In genomic region chr22:43060213-43060612, GRCh38 we compare ENCODE assay signal across 8 cellular contexts. TPM values are rescaled to one million over a fixed set of nuclear protein-coding genes. Genes with fewer than 3 reads are reported as not detected.
A peak's percentile ranks its signal among the peaks of the same experiment; 100 is the strongest.
DNase-seq lines count a peak whose midpoint lies in the region; ATAC-seq and TF ChIP-seq lines count a peak whose summit lies in the region.

No MANE protein-coding gene starts in this region.

- H3K4me1 Mint-ChIP-seq in T-helper 17 cell, result no peaks in the 10 kb centered on the region
- no peaks in the 10 kb centered on the region for H3K4me1 Mint-ChIP-seq in osteocyte (ENCODE audit: unreplicated experiment)

- no peaks in the 10 kb centered on the region for H3K9me3 Mint-ChIP-seq in osteocyte (ENCODE audit: unreplicated experiment)

- no peaks in the 10 kb centered on the region for H3K4me1 ChIP-seq in colonic mucosa

- peak; percentile 81 for TF ChIP-seq CTCF in GM12874 (IDR thresholded peaks at IDR 0.05; ENCODE audit: insufficient read depth, low read depth, low read length)
- peak; percentile 50 for TF ChIP-seq CTCF in colonic mucosa (IDR thresholded peaks at IDR 0.05)
- TF ChIP-seq CTCF in osteocyte (IDR thresholded peaks at IDR 0.05), result peak; percentile 64
- TF ChIP-seq CTCF in omental fat pad (IDR thresholded peaks at IDR 0.05), result no peak

- intact Hi-C loops in colonic mucosa (cut with DNase I), result no loop called here

- no peak overlapping the region for H3K9ac ChIP-seq in colonic mucosa (ENCODE audit: low read depth in 2 of 2, low read length in 2 of 2)

- peaks cover 5% of the 10 kb centered on the region for H3K36me3 Mint-ChIP-seq in T-helper 17 cell (ENCODE audit: low read depth)
- H3K36me3 Mint-ChIP-seq in osteocyte (ENCODE audit: unreplicated experiment), result peaks cover 34% of the 10 kb centered on the region

- H3K27ac ChIP-seq in colonic mucosa, result no peak overlapping the region

- DNase-seq in AG08395 (ENCODE audit: low spot score), result peak; percentile 22
- DNase-seq in T-helper 17 cell, result peak in 1 of 3 donors; percentile 26
- peak; percentile 45 for DNase-seq in colonic mucosa
- no peak for DNase-seq in osteocyte (ENCODE audit: extremely low spot score, unreplicated experiment)
- DNase-seq in omental fat pad (ENCODE audit: low spot score), result no peak

- H3K27me3 Mint-ChIP-seq in T-helper 17 cell (no peaks in the 10 kb centered on the region), osteocyte (ENCODE audit: unreplicated experiment) (no peaks in the 10 kb centered on the region)

- peak overlapping the region; percentile 34 for H3K27ac Mint-ChIP-seq in T-helper 17 cell
- H3K27ac Mint-ChIP-seq in osteocyte (ENCODE audit: unreplicated experiment), result no peak overlapping the region

- no peaks in the 10 kb centered on the region for H3K36me3 ChIP-seq in colonic mucosa

- H3K9me3 ChIP-seq in T-helper 17 cell (ENCODE audit: control insufficient read depth, low read length, poor library complexity, severe bottlenecking), result no peaks in the 10 kb centered on the region
- no peaks in the 10 kb centered on the region for H3K9me3 ChIP-seq in colonic mucosa

- no peak overlapping the region for H3K4me3 Mint-ChIP-seq in T-helper 17 cell
- H3K4me3 Mint-ChIP-seq in osteocyte (ENCODE audit: unreplicated experiment), result no peak overlapping the region

- no peak overlapping the region for H3K4me3 ChIP-seq in colonic mucosa

- no peak for ATAC-seq in T-helper 17 cell
- ATAC-seq in HG03469 (IDR thresholded peaks at IDR 0.05; ENCODE audit: unreplicated experiment), result no peak
- ATAC-seq in HG02642 (IDR thresholded peaks at IDR 0.05; ENCODE audit: poor library complexity, unreplicated experiment), result no peak
- ATAC-seq in omental fat pad (ENCODE audit: low FRiP score), result no peak

- H3K27me3 ChIP-seq in colonic mucosa, result no peaks in the 10 kb centered on the region

RNA-seq across cellular contexts. Expression of gene TTLL1, which starts 29.0 kb away (rescaled TPM):
- total RNA-seq in T-helper 17 cell (1 to 10 TPM; 3.3 to 5.9 TPM), colonic mucosa (1 to 10 TPM; 1.9 to 3.3 TPM), osteocyte (16.5 and 21.5 TPM in 2 replicates), omental fat pad (1 to 10 TPM; 2.2 to 5.3 (median 3.6) TPM)

RNA-seq across cellular contexts. Expression of gene PACSIN2, which starts 45.3 kb away (rescaled TPM):
- total RNA-seq in T-helper 17 cell, result 10 to 100 TPM; 36.8 to 61.3 TPM
- total RNA-seq in colonic mucosa, result 100 to 1,000 TPM; 143 to 160 TPM
- total RNA-seq in osteocyte, result 51.0 and 51.7 TPM in 2 replicates
- 100 to 1,000 TPM in 1 of 4 donors, 10 to 100 TPM in 3; 39.0 to 111 (median 51.3) TPM for total RNA-seq in omental fat pad

RNA-seq across cellular contexts. Expression of gene BIK, which starts 50.3 kb away (rescaled TPM):
- total RNA-seq in T-helper 17 cell (1 to 10 TPM; 2.3 to 3.8 TPM), colonic mucosa (10 to 100 TPM; 29.5 to 31.4 TPM), osteocyte (not detected in 2 replicates), omental fat pad (1 to 10 TPM in 1 of 4 donors, under 1 TPM in 1, not detected in 2; 0.93 to 1.7 TPM)

Comparison
In these comparisons a context has a peak if more than half of its experiments do, and no peak if none do; other contexts are left out.
1. DNase-seq: peak in AG08395 (single experiment) and colonic mucosa (single experiment); none in osteocyte (single experiment) and omental fat pad (single experiment).
2. CTCF ChIP-seq: peak in GM12874 (single experiment), colonic mucosa (single experiment) and osteocyte (single experiment); none in omental fat pad (0 of 3).
3. RNA of gene BIK, which starts 50.3 kb away (total RNA-seq): 29.5 to 31.4 TPM in colonic mucosa; 2.3 to 3.8 TPM in T-helper 17 cell, 0.93 to 1.7 TPM in omental fat pad and not detected in osteocyte; every median in the first group is over 4 times any median in the second.